ENCODE assay signal across 8 cellular contexts in the genomic region with DNA sequence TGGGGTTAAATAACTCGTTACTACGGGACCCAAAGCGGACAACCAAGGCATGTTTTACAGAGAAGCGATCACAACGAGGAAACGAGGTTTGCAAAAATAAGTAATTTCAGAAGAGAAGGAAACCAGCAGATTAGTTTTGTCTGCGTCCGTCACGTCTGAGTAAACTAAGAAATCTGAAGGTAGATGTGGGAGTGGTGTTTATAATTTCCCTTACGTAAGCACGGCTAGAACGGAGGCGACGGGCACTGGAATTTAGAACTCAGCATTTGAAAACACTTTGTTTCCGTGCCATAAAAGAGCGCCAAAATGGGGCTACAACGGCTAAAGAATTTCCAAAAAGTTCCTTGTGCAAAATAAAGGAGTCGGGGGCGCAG. TPM values are rescaled to one million over a fixed set of nuclear protein-coding genes. Genes with fewer than 3 reads are reported as not detected.
A peak's percentile ranks its signal among the peaks of the same experiment; 100 is the strongest.
DNase-seq lines count a peak whose midpoint lies in the region; ATAC-seq and TF ChIP-seq lines count a peak whose summit lies in the region.

No MANE protein-coding gene starts in this region.

- peak overlapping the region; percentile 89 for H3K4me3 ChIP-seq in NB4 (ENCODE audit: low read depth, low read length)

- peak overlapping the region; percentile 95 for H3K4me3 Mint-ChIP-seq in activated T-cell treated with anti-CD3 and anti-CD28 coated beads, Interleukin-2, amount 50 U/mL, for 4 hours

- peak; percentile 48 to 54 for ATAC-seq in activated T-cell treated with anti-CD3 and anti-CD28 coated beads, Interleukin-2, amount 50 U/mL, for 4 hours
- ATAC-seq in foreskin keratinocyte (peak; percentile 6), HG02623 (IDR thresholded peaks at IDR 0.05; ENCODE audit: unreplicated experiment) (no peak)

- H3K4me1 Mint-ChIP-seq in activated T-cell treated with anti-CD3 and anti-CD28 coated beads, Interleukin-2, amount 50 U/mL, for 4 hours (ENCODE audit: low read depth) = peaks cover 48% of the 10 kb centered on the region

- H3K27ac ChIP-seq in foreskin keratinocyte = peak overlapping the region; percentile 77

- no peaks in the 10 kb centered on the region for H3K27me3 Mint-ChIP-seq in activated T-cell treated with anti-CD3 and anti-CD28 coated beads, Interleukin-2, amount 50 U/mL, for 4 hours (ENCODE audit: low read depth)

- no peaks in the 10 kb centered on the region for H3K9me3 Mint-ChIP-seq in activated T-cell treated with anti-CD3 and anti-CD28 coated beads, Interleukin-2, amount 50 U/mL, for 4 hours

- peak; percentile 19 for DNase-seq in SKM-1 (lab: John Stamatoyannopoulos, UW; ENCODE audit: unreplicated experiment)
- no peak for DNase-seq in SKM-1 treated with dmso at 0.1 percent for 144 hours (lab: John Stamatoyannopoulos, UW; ENCODE audit: unreplicated experiment)
- peak; percentile 53 for DNase-seq in NB4 (ENCODE audit: low read depth)
- DNase-seq in activated T-cell treated with anti-CD3 and anti-CD28 coated beads, Interleukin-2, amount 50 U/mL, for 4 hours = peak; percentile 47
- peak in 1 of 2 donors; percentile 49 for DNase-seq in foreskin keratinocyte
- peak; percentile 32 for DNase-seq in pons (ENCODE audit: low spot score)
- no peak for DNase-seq in GM19240 (ENCODE audit: insufficient read length, low spot score)

- H3K36me3 Mint-ChIP-seq in activated T-cell treated with anti-CD3 and anti-CD28 coated beads, Interleukin-2, amount 50 U/mL, for 4 hours (ENCODE audit: insufficient read depth) = peaks cover 21% of the 10 kb centered on the region

- no peaks in the 10 kb centered on the region for H3K27me3 ChIP-seq in foreskin keratinocyte

- no peak for TF ChIP-seq CTCF in NB4 (IDR thresholded peaks at IDR 0.05; ENCODE audit: low read depth, low read length)
- no peak for TF ChIP-seq CTCF in foreskin keratinocyte (conservative IDR thresholded peaks at IDR 0.05)

- no peak for TF ChIP-seq POLR2A in NB4 (IDR thresholded peaks at IDR 0.05; ENCODE audit: extremely low read depth, insufficient read length)

- peaks cover 12% of the 10 kb centered on the region for H3K4me1 ChIP-seq in foreskin keratinocyte

RNA-seq across cellular contexts. Expression of a gene that starts 0.7 kb away (rescaled TPM):
- 10 to 100 TPM; 12.5 to 16.9 (median 13.9) TPM for total RNA-seq in activated T-cell treated with anti-CD3 and anti-CD28 coated beads, Interleukin-2, amount 50 U/mL, for 4 hours
- 10.4 and 10.5 TPM in 2 replicates for total RNA-seq in foreskin keratinocyte
- polyA plus RNA-seq in foreskin keratinocyte = 6.5 and 7.1 TPM in 2 replicates

Comparison
In these comparisons a context has a peak if more than half of its experiments do, and no peak if none do; other contexts are left out.
1. DNase-seq: peak in SKM-1 (single experiment), NB4 (single experiment), activated T-cell treated with anti-CD3 and anti-CD28 coated beads, Interleukin-2, amount 50 U/mL, for 4 hours (single experiment) and pons (single experiment); none in SKM-1 treated with dmso at 0.1 percent for 144 hours (single experiment) and GM19240 (single experiment).